In the genomic region with DNA sequence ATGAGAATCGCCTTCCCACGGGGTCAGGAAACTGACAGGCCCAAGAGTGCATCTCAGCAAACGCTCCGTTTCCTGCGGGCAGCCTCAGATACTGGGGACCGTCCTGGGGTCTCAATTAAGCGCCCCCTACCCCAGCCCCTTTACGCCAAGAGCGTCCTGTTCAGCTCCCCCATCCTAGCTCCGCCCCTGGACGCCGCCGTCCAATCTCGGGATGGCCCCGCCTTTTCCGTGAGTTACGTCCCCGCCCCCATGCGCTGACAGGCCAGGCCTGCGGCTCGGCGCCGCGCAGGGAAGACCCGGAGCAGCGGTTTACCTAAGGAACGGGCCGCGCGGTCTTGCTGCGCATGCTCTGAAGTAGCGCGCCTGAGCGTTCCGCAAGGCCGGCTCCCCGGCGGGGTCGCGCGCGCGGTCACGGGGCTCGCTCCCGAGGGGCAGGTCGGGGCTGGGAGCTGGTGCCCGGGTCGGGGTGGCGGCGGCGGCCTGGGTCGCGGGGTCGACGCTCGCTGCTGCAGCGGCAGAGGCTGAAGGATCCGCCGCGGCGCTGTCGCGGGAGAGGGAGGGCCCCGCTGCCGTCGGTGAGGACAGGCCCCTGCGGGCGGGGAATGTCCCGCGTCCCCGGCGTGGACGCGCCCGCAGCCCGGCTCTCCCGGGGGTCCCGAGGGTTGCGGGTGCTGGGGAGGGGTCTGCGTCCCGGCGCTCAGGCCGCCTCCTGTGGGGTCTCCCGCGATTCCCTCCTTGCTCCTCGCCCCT, we compare ENCODE assay signal across 8 cellular contexts. TPM values are rescaled to one million over a fixed set of nuclear protein-coding genes. Genes with fewer than 3 reads are reported as not detected.
A peak's percentile ranks its signal among the peaks of the same experiment; 100 is the strongest.
DNase-seq lines count a peak whose midpoint lies in the region; ATAC-seq and TF ChIP-seq lines count a peak whose summit lies in the region.

A gene with protein sequence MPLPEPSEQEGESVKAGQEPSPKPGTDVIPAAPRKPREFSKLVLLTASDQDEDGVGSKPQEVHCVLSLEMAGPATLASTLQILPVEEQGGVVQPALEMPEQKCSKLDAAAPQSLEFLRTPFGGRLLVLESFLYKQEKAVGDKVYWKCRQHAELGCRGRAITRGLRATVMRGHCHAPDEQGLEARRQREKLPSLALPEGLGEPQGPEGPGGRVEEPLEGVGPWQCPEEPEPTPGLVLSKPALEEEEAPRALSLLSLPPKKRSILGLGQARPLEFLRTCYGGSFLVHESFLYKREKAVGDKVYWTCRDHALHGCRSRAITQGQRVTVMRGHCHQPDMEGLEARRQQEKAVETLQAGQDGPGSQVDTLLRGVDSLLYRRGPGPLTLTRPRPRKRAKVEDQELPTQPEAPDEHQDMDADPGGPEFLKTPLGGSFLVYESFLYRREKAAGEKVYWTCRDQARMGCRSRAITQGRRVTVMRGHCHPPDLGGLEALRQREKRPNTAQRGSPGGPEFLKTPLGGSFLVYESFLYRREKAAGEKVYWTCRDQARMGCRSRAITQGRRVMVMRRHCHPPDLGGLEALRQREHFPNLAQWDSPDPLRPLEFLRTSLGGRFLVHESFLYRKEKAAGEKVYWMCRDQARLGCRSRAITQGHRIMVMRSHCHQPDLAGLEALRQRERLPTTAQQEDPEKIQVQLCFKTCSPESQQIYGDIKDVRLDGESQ (plus strand): TSS at position 352 of the 750 bp plus-strand sequence. CDS start 17,755 bp downstream, outside the sequence.

- peaks cover 4% of the 10 kb centered on the region for H3K36me3 ChIP-seq in BJ (ENCODE audit: control insufficient read depth, insufficient read depth, low read length)

- CTCF ChIA-PET in BJ (lab: Yijun Ruan, JAX): interaction anchor here (0.6 to 2.8 kb wide), 12 partner anchors 10 to 175 kb away, joined by 3 to 16 read pairs (median 3); no protein-coding TSS in a partner anchor

- TF ChIP-seq CTCF in BJ (IDR thresholded peaks at IDR 0.05; ENCODE audit: insufficient read depth, low read depth, low read length): no peak
- no peak for TF ChIP-seq CTCF in choroid plexus epithelial cell (conservative IDR thresholded peaks at IDR 0.05; ENCODE audit: low read depth, low read length)

- no peaks in the 10 kb centered on the region for H3K27me3 ChIP-seq in BJ (ENCODE audit: control insufficient read depth, insufficient read depth, low read length)

- POLR2A ChIA-PET in BJ (lab: Charles Lee): interaction anchor here (0.6 to 1.0 kb wide), 3 partner anchors 29 to 431 kb away, joined by 3 to 9 read pairs (median 3); a partner anchor contains a TSS

- peak within 1 kb of the TSS; percentile 89 for H3K4me3 ChIP-seq in BJ (ENCODE audit: low read depth, low read length)
- peak within 1 kb of the TSS; percentile 88 for H3K4me3 ChIP-seq in choroid plexus epithelial cell (ENCODE audit: low read depth, low read length)

- ATAC-seq in GM19324 (IDR thresholded peaks at IDR 0.05; ENCODE audit: low FRiP score, unreplicated experiment): peak; percentile 89
- peak; percentile 93 for ATAC-seq in HG03460 (IDR thresholded peaks at IDR 0.05; ENCODE audit: unreplicated experiment)

- DNase-seq in BJ (ENCODE audit: low read depth): peak; percentile 84
- peak; percentile 80 for DNase-seq in NCI-H524 treated with DMSO at 0.1 percent for 48 hours (lab: John Stamatoyannopoulos, UW)
- DNase-seq in activated CD4-positive, alpha-beta T cell treated with anti-CD3 and anti-CD28 coated beads for 4 hours: peak; percentile 99
- peak; percentile 99 for DNase-seq in choroid plexus epithelial cell (ENCODE audit: low read depth)
- peak; percentile 93 for DNase-seq in kidney glomerular epithelial cell (lab: John Stamatoyannopoulos, UW)
- DNase-seq in stimulated activated CD4-positive, alpha-beta T cell treated with anti-CD3 and anti-CD28 coated beads, Interleukin-15, amount 100 ng/mL, for 48 hours (ENCODE audit: low read depth in 2 of 2): peak; percentile 97 to 99

RNA-seq across cellular contexts. Expression of the gene that starts here (rescaled TPM):
- polyA plus RNA-seq in BJ (2011; rRNA removed): 16.2 and 25.4 TPM in 2 replicates
- 16.5 and 21.8 TPM in 2 replicates for polyA minus RNA-seq in BJ (2011; rRNA and poly(A)+ RNA removed)

Comparison
In these comparisons a context has a peak if more than half of its experiments do, and no peak if none do; other contexts are left out.
1. Peak in every context shown above with its lines: DNase-seq, ATAC-seq and H3K4me3 ChIP-seq.